Comparison of ENCODE assay signal across 1 cellular context in genomic region chrX:154526901-154527675, GRCh38.
TF ChIP-seq lines count a peak whose summit lies in the region.

No MANE protein-coding gene starts in this region.

TF ChIP-seq in K562, 482 proteins besides CTCF, POLR2A, EP300 and RAD21 (continued from another document):
- TF ChIP-seq ATF4 (CRISPR knock-in tag; IDR thresholded peaks at IDR 0.05), result no peak
- TF ChIP-seq MYC (IDR thresholded peaks at IDR 0.05; ENCODE audit: low read depth, low read length), result peak; percentile 50; the same call in 1 of the 2 replicates
- no peak for TF ChIP-seq MYC (CRISPR knock-in tag; IDR thresholded peaks at IDR 0.05; ENCODE audit: borderline replicate concordance, low read depth)
- no peak for TF ChIP-seq ZBTB17 (CRISPR knock-in tag; IDR thresholded peaks at IDR 0.05)
- TF ChIP-seq TARDBP (IDR thresholded peaks at IDR 0.05), result no peak
- TF ChIP-seq FOXO4 (CRISPR knock-in tag; IDR thresholded peaks at IDR 0.05), result no peak
- TF ChIP-seq FIP1L1 (IDR thresholded peaks at IDR 0.05; ENCODE audit: low read depth, low read length, poor library complexity, severe bottlenecking), result no peak
- TF ChIP-seq ETV1 (tag; conservative IDR thresholded peaks at IDR 0.05; ENCODE audit: low read depth), result peak; percentile 60
- no peak for TF ChIP-seq TSC22D4 (tag; IDR thresholded peaks at IDR 0.05)
- TF ChIP-seq ATF1 (CRISPR knock-in tag; IDR thresholded peaks at IDR 0.05), result no peak
- TF ChIP-seq ATF1 (tag; IDR thresholded peaks at IDR 0.05), result peak; percentile 44
- no peak for TF ChIP-seq PYGO2 (tag; IDR thresholded peaks at IDR 0.05)
- no peak for TF ChIP-seq SIRT6 (IDR thresholded peaks at IDR 0.05; ENCODE audit: low read depth, low read length)
- TF ChIP-seq FOXA1 (IDR thresholded peaks at IDR 0.05; ENCODE audit: borderline replicate concordance), result no peak
- TF ChIP-seq RBM17 (IDR thresholded peaks at IDR 0.05; ENCODE audit: borderline replicate concordance, low read depth, low read length), result no peak
- no peak for TF ChIP-seq NFRKB (IDR thresholded peaks at IDR 0.05; ENCODE audit: low read depth)
- no peak for TF ChIP-seq LEF1 (IDR thresholded peaks at IDR 0.05)
- no peak for TF ChIP-seq BCLAF1 (IDR thresholded peaks at IDR 0.05; ENCODE audit: borderline replicate concordance in 1 of 2, control insufficient read depth in 1 of 2, low read depth in 2 of 2, low read length in 1 of 2)
- no peak for TF ChIP-seq POLR2AphosphoS2 (IDR thresholded peaks at IDR 0.05; ENCODE audit: low read length)
- no peak for TF ChIP-seq MYNN (IDR thresholded peaks at IDR 0.05)
- TF ChIP-seq MYNN (CRISPR knock-in tag; IDR thresholded peaks at IDR 0.05), result no peak
- TF ChIP-seq, protein P1, sequence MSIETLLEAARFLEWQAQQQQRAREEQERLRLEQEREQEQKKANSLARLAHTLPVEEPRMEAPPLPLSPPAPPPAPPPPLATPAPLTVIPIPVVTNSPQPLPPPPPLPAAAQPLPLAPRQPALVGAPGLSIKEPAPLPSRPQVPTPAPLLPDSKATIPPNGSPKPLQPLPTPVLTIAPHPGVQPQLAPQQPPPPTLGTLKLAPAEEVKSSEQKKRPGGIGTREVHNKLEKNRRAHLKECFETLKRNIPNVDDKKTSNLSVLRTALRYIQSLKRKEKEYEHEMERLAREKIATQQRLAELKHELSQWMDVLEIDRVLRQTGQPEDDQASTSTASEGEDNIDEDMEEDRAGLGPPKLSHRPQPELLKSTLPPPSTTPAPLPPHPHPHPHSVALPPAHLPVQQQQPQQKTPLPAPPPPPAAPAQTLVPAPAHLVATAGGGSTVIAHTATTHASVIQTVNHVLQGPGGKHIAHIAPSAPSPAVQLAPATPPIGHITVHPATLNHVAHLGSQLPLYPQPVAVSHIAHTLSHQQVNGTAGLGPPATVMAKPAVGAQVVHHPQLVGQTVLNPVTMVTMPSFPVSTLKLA (conservative IDR thresholded peaks at IDR 0.05), result no peak
- TF ChIP-seq RB1 (IDR thresholded peaks at IDR 0.05; ENCODE audit: low read depth), result 0 out of 2 replicates have a peak, but pooled peaks have one; percentile 53
- TF ChIP-seq BRD4 (IDR thresholded peaks at IDR 0.05), result no peak
- no peak for TF ChIP-seq RFX1 (IDR thresholded peaks at IDR 0.05)
- no peak for TF ChIP-seq FOXK2 (conservative IDR thresholded peaks at IDR 0.05 in 1 of 2, IDR thresholded peaks at IDR 0.05 in 1 of 2; ENCODE audit: low read depth in 2 of 2)
- no peak for TF ChIP-seq HOXB6 (CRISPR knock-in tag; IDR thresholded peaks at IDR 0.05; ENCODE audit: borderline replicate concordance)
- no peak for TF ChIP-seq TAF1 (IDR thresholded peaks at IDR 0.05; ENCODE audit: control insufficient read depth, extremely low read depth, insufficient read depth, low read length, severe bottlenecking)
- TF ChIP-seq POLR2B (IDR thresholded peaks at IDR 0.05; ENCODE audit: low read depth, partially characterized antibody), result no peak
- no peak for TF ChIP-seq CBFA2T2 (conservative IDR thresholded peaks at IDR 0.05)
- TF ChIP-seq, protein P2, sequence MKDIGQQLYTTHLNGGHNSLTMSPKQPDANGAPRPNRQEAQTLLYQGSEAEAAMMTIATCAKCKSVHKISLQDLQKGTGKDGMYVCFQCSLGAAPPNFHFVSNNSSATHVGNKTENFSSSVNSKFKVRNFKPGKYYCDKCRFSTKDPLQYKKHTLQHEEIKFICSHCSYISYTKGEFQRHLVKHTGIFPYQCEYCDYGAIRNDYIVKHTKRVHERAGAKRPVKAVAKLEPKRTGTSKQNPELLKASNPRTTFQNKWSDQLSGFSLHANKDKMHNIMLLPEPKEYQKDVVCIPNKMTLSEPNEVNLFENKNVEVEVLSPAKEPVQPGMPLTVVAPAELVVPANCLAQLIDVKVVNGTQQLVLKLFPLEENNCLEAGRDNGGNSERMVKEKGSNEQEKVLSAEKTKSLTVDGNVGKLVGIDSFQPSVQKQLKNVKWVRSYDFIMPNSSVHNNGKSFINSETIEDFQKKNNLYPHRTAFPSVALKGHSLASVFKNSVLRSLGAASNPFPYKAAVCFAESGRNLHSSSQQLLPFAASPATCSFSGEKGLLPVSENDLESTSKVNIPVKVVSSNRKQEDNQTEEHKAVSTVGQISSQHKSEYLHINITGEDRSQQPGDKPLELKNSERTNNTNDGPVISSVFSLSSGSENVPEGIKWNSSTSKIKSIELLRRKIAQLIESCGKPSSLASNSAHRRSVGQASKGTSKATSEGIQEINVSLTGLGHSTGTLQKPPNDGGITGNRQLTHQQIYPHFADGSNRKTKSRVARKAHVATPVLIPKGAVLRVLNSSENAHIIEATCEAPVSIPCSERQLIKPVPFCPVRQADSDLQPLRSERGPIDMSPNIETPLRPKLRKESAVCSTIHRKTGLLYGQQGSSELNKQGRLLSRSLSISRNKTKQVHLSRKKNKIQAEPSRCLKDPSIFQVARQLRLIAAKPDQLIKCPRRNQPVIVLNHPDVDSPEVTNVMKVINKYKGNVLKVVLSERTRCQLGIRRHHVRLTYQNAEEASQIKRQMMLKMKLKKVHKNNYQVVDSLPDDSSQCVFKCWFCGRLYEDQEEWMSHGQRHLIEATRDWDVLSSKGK (CRISPR knock-in tag; IDR thresholded peaks at IDR 0.05), result no peak
- no peak for TF ChIP-seq ZMIZ1 (IDR thresholded peaks at IDR 0.05; ENCODE audit: low read depth in 2 of 2, low read length in 2 of 2)
- TF ChIP-seq KLF13 (tag; IDR thresholded peaks at IDR 0.05; ENCODE audit: borderline replicate concordance, low read depth), result no peak
- no peak for TF ChIP-seq GATAD2B (IDR thresholded peaks at IDR 0.05; ENCODE audit: borderline replicate concordance)
- TF ChIP-seq ZNF165 (CRISPR knock-in tag; IDR thresholded peaks at IDR 0.05; ENCODE audit: borderline replicate concordance), result no peak
- no peak for TF ChIP-seq E2F6 (IDR thresholded peaks at IDR 0.05; ENCODE audit: borderline replicate concordance in 1 of 2, extremely low read depth in 1 of 2, insufficient read depth in 1 of 2, insufficient read length in 1 of 2, low read depth in 1 of 2, low read length in 1 of 2, poor library complexity in 1 of 2, severe bottlenecking in 1 of 2)
- no peak for TF ChIP-seq HDAC8 (tag; IDR thresholded peaks at IDR 0.05)
- no peak for TF ChIP-seq KLF1 (tag; IDR thresholded peaks at IDR 0.05)
- no peak for TF ChIP-seq ZKSCAN3 (CRISPR knock-in tag; IDR thresholded peaks at IDR 0.05)
- TF ChIP-seq ZHX1 (conservative IDR thresholded peaks at IDR 0.05; ENCODE audit: low read length), result no peak
- TF ChIP-seq, protein P3, sequence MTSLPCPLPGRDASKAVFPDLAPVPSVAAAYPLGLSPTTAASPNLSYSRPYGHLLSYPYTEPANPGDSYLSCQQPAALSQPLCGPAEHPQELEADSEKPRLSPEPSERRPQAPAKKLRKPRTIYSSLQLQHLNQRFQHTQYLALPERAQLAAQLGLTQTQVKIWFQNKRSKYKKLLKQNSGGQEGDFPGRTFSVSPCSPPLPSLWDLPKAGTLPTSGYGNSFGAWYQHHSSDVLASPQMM (CRISPR knock-in tag; IDR thresholded peaks at IDR 0.05), result no peak
- TF ChIP-seq BCL6 (CRISPR knock-in tag; IDR thresholded peaks at IDR 0.05), result no peak
- TF ChIP-seq CXXC5 (CRISPR knock-in tag; IDR thresholded peaks at IDR 0.05), result 0 out of 2 replicates have a peak, but pooled peaks have one; percentile 8
- TF ChIP-seq PPARD (CRISPR knock-in tag; IDR thresholded peaks at IDR 0.05), result no peak
- no peak for TF ChIP-seq ZNF239 (CRISPR knock-in tag; IDR thresholded peaks at IDR 0.05)
- no peak for TF ChIP-seq TAF15 (IDR thresholded peaks at IDR 0.05; ENCODE audit: low read depth, low read length)
- no peak for TF ChIP-seq TRIM24 (IDR thresholded peaks at IDR 0.05)
- no peak for TF ChIP-seq ZNF75A (CRISPR knock-in tag; IDR thresholded peaks at IDR 0.05)
TF ChIP-seq in K562: peak in this region for 29.
